8 cellular contexts compared by ENCODE assay signal in genomic region chrX:47218920-47219815, GRCh38. TPM values are rescaled to one million over a fixed set of nuclear protein-coding genes. Genes with fewer than 3 reads are reported as not detected.
DNase-seq lines count a peak whose midpoint lies in the region; ATAC-seq, FAIRE-seq and TF ChIP-seq lines count a peak whose summit lies in the region.

No MANE protein-coding gene starts in this region.

- TF ChIP-seq CTCF in brain (conservative IDR thresholded peaks at IDR 0.05), result no peak
- no peak for TF ChIP-seq CTCF in kidney (IDR thresholded peaks at IDR 0.05; ENCODE audit: borderline replicate concordance, extremely low read depth, insufficient read depth)

- H3K27ac Mint-ChIP-seq in T-helper 1 cell treated with Interleukin-12 subunit alpha and Interleukin-12 subunit beta and Interleukin-4 antibody, amounts not matched to agents 30 μg/mL and 1 μg/mL, for 36 hours, result peak overlapping the region; percentile 86
- H3K27ac Mint-ChIP-seq in brain, result peak overlapping the region; percentile 86 to 100 (median 94)

- no peaks in the 10 kb centered on the region for H3K9me3 Mint-ChIP-seq in T-helper 1 cell treated with Interleukin-12 subunit alpha and Interleukin-12 subunit beta and Interleukin-4 antibody, amounts not matched to agents 30 μg/mL and 1 μg/mL, for 36 hours
- no peaks in the 10 kb centered on the region for H3K9me3 Mint-ChIP-seq in brain

- peaks cover 9 to 21% of the 10 kb centered on the region in 2 donors for H3K36me3 ChIP-seq in kidney (ENCODE audit: control insufficient read depth in 1 of 2, insufficient read depth in 2 of 2, low read length in 2 of 2)

- peak; percentile 28 for DNase-seq in NK-92 treated with Interleukin-12 subunit alpha and Interleukin-12 subunit beta, amount 100 ng/mL, for 24 hours (lab: John Stamatoyannopoulos, UW)
- DNase-seq in NK-92 (lab: John Stamatoyannopoulos, UW; ENCODE audit: unreplicated experiment), result no peak
- DNase-seq in kidney, result peak; percentile 90
- peak; percentile 29 to 42 for DNase-seq in stimulated activated CD4-positive, alpha-beta T cell treated with anti-CD3 and anti-CD28 coated beads, Interleukin-2, amount 100 ng/mL, for 48 hours
- DNase-seq in hippocampal formation (lab: John Stamatoyannopoulos, UW), result no peak

- intact Hi-C loops in kidney (cut with DNase I), result no loop called here

- H3K9me3 ChIP-seq in kidney (ENCODE audit: control insufficient read depth in 1 of 2, low read length in 2 of 2), result no peaks in the 10 kb centered on the region

- H3K4me1 ChIP-seq in kidney (ENCODE audit: control insufficient read depth in 1 of 2, insufficient read depth in 1 of 2, low read depth in 1 of 2, low read length in 2 of 2), result peaks cover 0 to 23% of the 10 kb centered on the region in 2 donors

- H3K9ac ChIP-seq in kidney (ENCODE audit: low read length in 2 of 2), result peak overlapping the region; percentile 80 to 97

- ATAC-seq in HG03039 (IDR thresholded peaks at IDR 0.05; ENCODE audit: unreplicated experiment), result no peak

- H3K4me3 ChIP-seq in kidney (ENCODE audit: low read length in 2 of 2), result peak overlapping the region; percentile 86 to 93

- peak overlapping the region; percentile 93 for H3K4me3 Mint-ChIP-seq in T-helper 1 cell treated with Interleukin-12 subunit alpha and Interleukin-12 subunit beta and Interleukin-4 antibody, amounts not matched to agents 30 μg/mL and 1 μg/mL, for 36 hours
- H3K4me3 Mint-ChIP-seq in brain, result peak overlapping the region; percentile 89 to 98 (median 94)

- peaks cover 13% of the 10 kb centered on the region for H3K36me3 Mint-ChIP-seq in T-helper 1 cell treated with Interleukin-12 subunit alpha and Interleukin-12 subunit beta and Interleukin-4 antibody, amounts not matched to agents 30 μg/mL and 1 μg/mL, for 36 hours (ENCODE audit: low read depth)
- H3K36me3 Mint-ChIP-seq in brain, result peaks cover 44% of the 10 kb centered on the region

- peaks cover 26% of the 10 kb centered on the region for H3K4me1 Mint-ChIP-seq in T-helper 1 cell treated with Interleukin-12 subunit alpha and Interleukin-12 subunit beta and Interleukin-4 antibody, amounts not matched to agents 30 μg/mL and 1 μg/mL, for 36 hours (ENCODE audit: low read depth)
- peaks cover 52% of the 10 kb centered on the region for H3K4me1 Mint-ChIP-seq in brain

- FAIRE-seq in kidney (lab: Jason Lieb, UNC), result no peak

- no peaks in the 10 kb centered on the region for H3K27me3 Mint-ChIP-seq in T-helper 1 cell treated with Interleukin-12 subunit alpha and Interleukin-12 subunit beta and Interleukin-4 antibody, amounts not matched to agents 30 μg/mL and 1 μg/mL, for 36 hours (ENCODE audit: low read depth)
- H3K27me3 Mint-ChIP-seq in brain, result peaks cover 7% of the 10 kb centered on the region

- peak overlapping the region; percentile 98 to 99 for H3K27ac ChIP-seq in kidney (ENCODE audit: low read depth in 2 of 2, low read length in 2 of 2)

RNA-seq across cellular contexts. Expression of gene CDK16, which starts 0.7 kb away (rescaled TPM):
- 120 TPM for polyA plus RNA-seq in brain (ENCODE audit: insufficient read depth, low read depth, low replicate concordance)
- 96.1 TPM for total RNA-seq in kidney
- polyA plus RNA-seq in kidney (ENCODE audit: insufficient read depth, low read depth, low replicate concordance), result 89.1 TPM

RNA-seq across cellular contexts. Expression of gene USP11, which starts 13.6 kb away (rescaled TPM):
- polyA plus RNA-seq in brain (ENCODE audit: insufficient read depth, low read depth, low replicate concordance), result 390 TPM
- total RNA-seq in kidney, result 91.6 TPM
- polyA plus RNA-seq in kidney (ENCODE audit: insufficient read depth, low read depth, low replicate concordance), result 30.9 TPM

RNA-seq across cellular contexts. Expression of gene UBA1, which starts 25.5 kb away (rescaled TPM):
- polyA plus RNA-seq in brain (ENCODE audit: insufficient read depth, low read depth, low replicate concordance) (361 TPM), kidney (ENCODE audit: insufficient read depth, low read depth, low replicate concordance) (155 TPM)
- 218 TPM for total RNA-seq in kidney

Comparison
In these comparisons a context has a peak if more than half of its experiments do, and no peak if none do; other contexts are left out.
1. DNase-seq: peak in NK-92 treated with Interleukin-12 subunit alpha and Interleukin-12 subunit beta, amount 100 ng/mL, for 24 hours (single experiment), kidney (single experiment) and stimulated activated CD4-positive, alpha-beta T cell treated with anti-CD3 and anti-CD28 coated beads, Interleukin-2, amount 100 ng/mL, for 48 hours (2 of 2); none in NK-92 (single experiment) and hippocampal formation (0 of 2).
2. RNA of gene USP11, which starts 13.6 kb away (polyA plus RNA-seq): 390 TPM in brain (single experiment); 30.9 TPM in kidney (single experiment); every median in the first group is over 10 times any median in the second.